Comparison of ENCODE assay signal across 8 cellular contexts in the genomic region with DNA sequence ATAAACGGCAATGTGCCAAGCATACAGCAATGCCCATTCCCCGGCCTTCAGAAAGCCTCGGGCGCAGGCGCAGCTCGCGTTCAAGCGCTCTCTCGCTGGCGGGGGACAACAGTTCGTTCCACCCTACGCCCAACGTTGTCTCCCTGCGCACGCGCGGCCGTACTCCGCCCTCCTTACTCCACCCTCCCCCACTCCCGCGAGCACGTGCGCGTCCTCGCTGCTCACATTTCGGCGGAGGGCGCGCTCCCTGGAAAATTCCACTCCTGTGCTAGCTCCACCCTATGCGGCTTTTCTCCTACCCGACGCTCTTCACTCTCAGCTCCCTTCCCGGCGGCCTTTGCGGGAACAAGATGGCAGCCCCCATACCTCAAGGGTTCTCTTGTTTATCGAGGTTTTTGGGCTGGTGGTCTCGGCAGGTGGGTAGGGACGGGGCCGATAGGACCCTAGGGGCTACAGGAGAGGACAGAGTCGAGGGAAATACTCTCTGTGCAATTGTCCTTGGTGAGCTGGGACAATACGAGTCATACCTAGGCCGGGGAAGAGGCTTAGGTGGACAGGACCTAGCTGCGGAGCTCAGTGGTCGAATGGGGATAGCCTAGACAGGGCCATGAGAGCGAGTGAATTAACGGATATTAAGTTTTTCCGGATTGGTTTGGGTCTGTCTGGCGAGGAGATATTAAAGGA. TPM values are rescaled to one million over a fixed set of nuclear protein-coding genes. Genes with fewer than 3 reads are reported as not detected.
DNase-seq lines count a peak whose midpoint lies in the region; ATAC-seq and TF ChIP-seq lines count a peak whose summit lies in the region.
"Not testable (repeated sequence)": the region's sequence is repeated elsewhere in the genome, so short reads cannot be mapped to it uniquely, and the experiment has no call there.

A gene (plus strand): TSS at position 335 of the 684 bp plus-strand sequence. CDS start 16 bp downstream, at position 351.

- not testable (repeated sequence) for TF ChIP-seq CTCF in hepatocyte (IDR thresholded peaks at IDR 0.05; ENCODE audit: poor library complexity)

- not testable (repeated sequence) for H3K79me2 ChIP-seq in hepatocyte

- not testable (repeated sequence) for H3K9me3 ChIP-seq in hepatocyte (ENCODE audit: low read depth); aorta (ENCODE audit: control insufficient read depth, low read length)

- H3K9me2 ChIP-seq in hepatocyte (replicated peaks; ENCODE audit: insufficient read depth): not testable (repeated sequence)

- peak within 1 kb of the TSS; percentile 68 for H3K27ac ChIP-seq in hepatocyte
- not testable (repeated sequence) for H3K27ac ChIP-seq in aorta (ENCODE audit: low read depth in 1 of 2, low read length in 2 of 2)

- H3K4me3 ChIP-seq in hepatocyte (peak within 1 kb of the TSS; percentile 22), aorta (ENCODE audit: low read length in 2 of 2) (peak within 1 kb of the TSS in 1 of 2 donors; percentile 42)

- not testable (repeated sequence) for H3K36me3 ChIP-seq in hepatocyte (replicated peaks; ENCODE audit: insufficient read depth, low read depth); aorta (ENCODE audit: control insufficient read depth in 1 of 2, insufficient read depth in 2 of 2, low read length in 1 of 2)

- ATAC-seq in GM18519 (IDR thresholded peaks at IDR 0.05; ENCODE audit: low FRiP score, unreplicated experiment): peak; percentile 76
- peak; percentile 96 for ATAC-seq in HG03045 (IDR thresholded peaks at IDR 0.05; ENCODE audit: unreplicated experiment)
- peak; percentile 100 for ATAC-seq in aorta (ENCODE audit: low FRiP score)

- H4K20me1 ChIP-seq in hepatocyte (ENCODE audit: insufficient read depth, poor library complexity, severe bottlenecking): not testable (repeated sequence)

- peak within 1 kb of the TSS; percentile 58 for H2AFZ ChIP-seq in hepatocyte

- peak within 1 kb of the TSS; percentile 81 for H3K4me2 ChIP-seq in hepatocyte

- DNase-seq in NCI-H2081 treated with DMSO at 0.1 percent for 48 hours (lab: John Stamatoyannopoulos, UW) (peak; percentile 92), T1000 (lab: John Stamatoyannopoulos, UW) (peak; percentile 95), astrocyte of the hippocampus (ENCODE audit: low read depth, low spot score) (peak; percentile 98), hepatocyte (ENCODE audit: low spot score) (peak; percentile 97), renal cortical epithelial cell (ENCODE audit: low read depth) (peak; percentile 85), aorta (peak; percentile 98 to 99)

- H3K27me3 ChIP-seq in hepatocyte; aorta (ENCODE audit: control insufficient read depth in 1 of 2, insufficient read depth in 2 of 2, low read length in 1 of 2): not testable (repeated sequence)

- intact Hi-C loops in aorta (cut with DNase I): not testable (repeated sequence)

- H3K4me1 ChIP-seq in hepatocyte (ENCODE audit: insufficient read depth); aorta (ENCODE audit: control insufficient read depth in 1 of 2, insufficient read depth in 2 of 2, low read length in 2 of 2): not testable (repeated sequence)

- WGBS in hepatocyte (ENCODE audit: low lambda C conversion rate, missing lambda C conversion rate): under 1% methylated on average over 47 of the region's 48 CpGs
- WGBS in aorta, 2 donors: 0 to 1% methylated on average over 47 to 48 of the region's 48 CpGs

RNA-seq across cellular contexts. Expression of the gene that starts here (rescaled TPM):
- 44.9 and 58.7 TPM in 2 replicates for total RNA-seq in hepatocyte
- 25.8 and 29.4 TPM in 2 replicates for polyA plus RNA-seq in hepatocyte
- total RNA-seq in renal cortical epithelial cell: 34.0 and 39.4 TPM in 2 replicates
- 10 to 100 TPM; 14.4 to 23.4 TPM for total RNA-seq in aorta
- polyA plus RNA-seq in aorta: 10 to 100 TPM; 31.0 to 38.9 TPM
